ENCODE assay signal across 1 cellular context in genomic region chr16:2476345-2476720, GRCh38.
TF ChIP-seq lines count a peak whose summit lies in the region.

No MANE protein-coding gene starts in this region.

TF ChIP-seq in HCT116, 20 proteins besides CTCF, POLR2A, EP300 and RAD21 (continued from another document):
- TF ChIP-seq, protein P1, sequence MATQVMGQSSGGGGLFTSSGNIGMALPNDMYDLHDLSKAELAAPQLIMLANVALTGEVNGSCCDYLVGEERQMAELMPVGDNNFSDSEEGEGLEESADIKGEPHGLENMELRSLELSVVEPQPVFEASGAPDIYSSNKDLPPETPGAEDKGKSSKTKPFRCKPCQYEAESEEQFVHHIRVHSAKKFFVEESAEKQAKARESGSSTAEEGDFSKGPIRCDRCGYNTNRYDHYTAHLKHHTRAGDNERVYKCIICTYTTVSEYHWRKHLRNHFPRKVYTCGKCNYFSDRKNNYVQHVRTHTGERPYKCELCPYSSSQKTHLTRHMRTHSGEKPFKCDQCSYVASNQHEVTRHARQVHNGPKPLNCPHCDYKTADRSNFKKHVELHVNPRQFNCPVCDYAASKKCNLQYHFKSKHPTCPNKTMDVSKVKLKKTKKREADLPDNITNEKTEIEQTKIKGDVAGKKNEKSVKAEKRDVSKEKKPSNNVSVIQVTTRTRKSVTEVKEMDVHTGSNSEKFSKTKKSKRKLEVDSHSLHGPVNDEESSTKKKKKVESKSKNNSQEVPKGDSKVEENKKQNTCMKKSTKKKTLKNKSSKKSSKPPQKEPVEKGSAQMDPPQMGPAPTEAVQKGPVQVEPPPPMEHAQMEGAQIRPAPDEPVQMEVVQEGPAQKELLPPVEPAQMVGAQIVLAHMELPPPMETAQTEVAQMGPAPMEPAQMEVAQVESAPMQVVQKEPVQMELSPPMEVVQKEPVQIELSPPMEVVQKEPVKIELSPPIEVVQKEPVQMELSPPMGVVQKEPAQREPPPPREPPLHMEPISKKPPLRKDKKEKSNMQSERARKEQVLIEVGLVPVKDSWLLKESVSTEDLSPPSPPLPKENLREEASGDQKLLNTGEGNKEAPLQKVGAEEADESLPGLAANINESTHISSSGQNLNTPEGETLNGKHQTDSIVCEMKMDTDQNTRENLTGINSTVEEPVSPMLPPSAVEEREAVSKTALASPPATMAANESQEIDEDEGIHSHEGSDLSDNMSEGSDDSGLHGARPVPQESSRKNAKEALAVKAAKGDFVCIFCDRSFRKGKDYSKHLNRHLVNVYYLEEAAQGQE (IDR thresholded peaks at IDR 0.05; ENCODE audit: low read depth) = no peak
- TF ChIP-seq CBX3 (IDR thresholded peaks at IDR 0.05; ENCODE audit: low read depth) (no peak), ELF1 (IDR thresholded peaks at IDR 0.05; ENCODE audit: borderline replicate concordance, low read depth) (no peak), EZH2phosphoT487 (IDR thresholded peaks at IDR 0.05; ENCODE audit: borderline replicate concordance) (no peak), SP1 (IDR thresholded peaks at IDR 0.05; ENCODE audit: low read depth) (no peak), FOSL1 (IDR thresholded peaks at IDR 0.05; ENCODE audit: low read depth) (no peak), SIN3A (IDR thresholded peaks at IDR 0.05; ENCODE audit: low read depth) (no peak), CEBPB (IDR thresholded peaks at IDR 0.05; ENCODE audit: low read depth) (no peak), TCF7L2 (IDR thresholded peaks at IDR 0.05; ENCODE audit: borderline replicate concordance, extremely low read depth, insufficient read depth, insufficient read length) (no peak), ZNF274 (IDR thresholded peaks at IDR 0.05; ENCODE audit: low read depth, low read length) (no peak), MAX (IDR thresholded peaks at IDR 0.05) (no peak), ZFX (IDR thresholded peaks at IDR 0.05) (no peak)
